18 cellular contexts compared by ENCODE assay signal in genomic region chr22:30027791-30028190, GRCh38. TPM values are rescaled to one million over a fixed set of nuclear protein-coding genes. Genes with fewer than 3 reads are reported as not detected.
"Had no signal": no experiment of that assay in that cellular context is flagged by ENCODE, and none has a peak within 500 bp of the region (broad histone marks: within the 10 kb centered on the region; RNA-seq: fewer than 3 reads in every experiment).

No MANE protein-coding gene starts in this region.

- H3K27me3 ChIP-seq: left lung, upper lobe of right lung had no signal

- H3K27ac Mint-ChIP-seq: activated T-helper 2 cell treated with anti-CD3 and anti-CD28 coated beads, Interferon-gamma antibody, Interleukin-2, Interleukin-4, amounts not matched to agents 10 μg/mL and 5 μg/mL and 100 μg/mL, durations not matched to agents 14 hours and 24 hours and 36 hours; T-helper 17 cell; WTC11 had no signal

- DNase-seq: activated CD4-positive, alpha-beta T cell treated with anti-CD3 and anti-CD28 coated beads for 48 hours; activated CD8-positive, alpha-beta memory T cell treated with anti-CD3 and anti-CD28 coated beads for 24 hours; cortex of kidney; effector memory CD8-positive, alpha-beta T cell; left lung; SHP77; T-helper 17 cell; upper lobe of right lung had no signal

- H3K4me3 Mint-ChIP-seq: activated naive CD8-positive, alpha-beta T cell; effector memory CD8-positive, alpha-beta T cell; neural crest cell; T-helper 17 cell; WTC11 had no signal

- H3K4me3 ChIP-seq: left lung, upper lobe of right lung had no signal

- H3K9me3 Mint-ChIP-seq: activated T-helper 2 cell treated with anti-CD3 and anti-CD28 coated beads, Interferon-gamma antibody, Interleukin-2, Interleukin-4, amounts not matched to agents 10 μg/mL and 5 μg/mL and 100 μg/mL, durations not matched to agents 14 hours and 24 hours and 36 hours; effector memory CD8-positive, alpha-beta T cell; neural crest cell; WTC11 had no signal

- H3K9me3 ChIP-seq: left lung, upper lobe of right lung had no signal

- H3K4me1 Mint-ChIP-seq: WTC11 had no signal

- ATAC-seq: effector memory CD8-positive, alpha-beta T cell; SK-N-SH treated with all-trans-retinoic acid at 6 μM for 48 hours; T-helper 17 cell; WTC11 had no signal

- H3K27me3 Mint-ChIP-seq: activated naive CD8-positive, alpha-beta T cell; effector memory CD8-positive, alpha-beta T cell; T-helper 17 cell had no signal

RNA-seq across cellular contexts. Expression of gene HORMAD2, which starts 52.5 kb away (rescaled TPM):
- total RNA-seq: bronchial epithelial cell, epithelial cell of proximal tubule, myocyte, neural crest cell, osteocyte, skeletal muscle tissue, T-helper 17 cell, upper lobe of right lung, WTC11 had no signal
